In the genomic region with DNA sequence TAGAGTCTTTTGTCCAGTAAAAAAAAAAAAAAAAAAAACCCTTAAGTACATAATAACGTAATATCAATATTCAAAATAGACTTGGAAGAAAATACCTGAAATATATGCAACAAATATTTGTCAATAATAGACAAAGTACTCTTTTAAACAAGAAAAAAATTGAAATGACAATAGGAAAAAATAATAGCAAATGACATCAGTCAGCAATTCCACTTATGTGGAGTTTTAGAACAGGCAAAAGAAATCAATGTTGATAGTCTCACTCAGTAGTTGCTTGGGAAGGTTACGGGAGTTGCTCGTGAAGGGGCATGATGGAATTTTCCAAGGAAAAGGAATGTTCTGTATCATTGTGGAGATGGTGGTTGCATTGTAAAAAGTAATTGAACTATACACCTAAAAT, we compare ENCODE assay signal across 29 cellular contexts.
"Had no signal": no experiment of that assay in that cellular context is flagged by ENCODE, and none has a peak within 500 bp of the region (broad histone marks: within the 10 kb centered on the region; RNA-seq: fewer than 3 reads in every experiment).

No MANE protein-coding gene starts in this region.

- H3K4me3 Mint-ChIP-seq: activated CD4-positive, alpha-beta T cell treated with anti-CD3 and anti-CD28 coated beads for 36 hours; activated T-cell treated with anti-CD3 and anti-CD28 coated beads, Interleukin-2, amount 50 U/mL, for 72 hours; naive thymus-derived CD8-positive, alpha-beta T cell; neural progenitor cell; T-helper 17 cell; type B pancreatic cell had no signal

- H3K4me2 ChIP-seq: neural progenitor cell had no signal

- H3K9me3 Mint-ChIP-seq: activated T-cell treated with anti-CD3 and anti-CD28 coated beads, Interleukin-2, amount 50 U/mL, for 72 hours; neural progenitor cell had no signal

- H3K36me3 ChIP-seq: breast epithelium, neural progenitor cell, right atrium auricular region, thoracic aorta, vagina had no signal

- H3K27me3 ChIP-seq: breast epithelium, neural progenitor cell, right atrium auricular region, vagina had no signal

- H3K4me1 ChIP-seq: breast epithelium, neural progenitor cell had no signal

- ATAC-seq: activated CD4-positive, alpha-beta T cell treated with anti-CD3 and anti-CD28 coated beads for 36 hours; activated naive CD4-positive, alpha-beta T cell treated with anti-CD3 and anti-CD28 coated beads, Interleukin-2, amount 50 U/mL, for 72 hours; activated T-cell treated with anti-CD3 and anti-CD28 coated beads, Interleukin-2, amount 50 U/mL, for 72 hours; esophagus mucosa; left colon; naive thymus-derived CD8-positive, alpha-beta T cell; stimulated activated naive CD8-positive, alpha-beta T cell treated with anti-CD3 and anti-CD28 coated beads, Interleukin-15, Interleukin-2, amounts not matched to agents 100 U/mL and 50 U/mL, for 24 hours; T-helper 17 cell had no signal

- H3K27ac ChIP-seq: breast epithelium, neural progenitor cell had no signal

- H3K9ac ChIP-seq: neural progenitor cell had no signal

- H3K27me3 Mint-ChIP-seq: activated CD4-positive, alpha-beta T cell treated with anti-CD3 and anti-CD28 coated beads for 36 hours; naive thymus-derived CD8-positive, alpha-beta T cell; T-helper 17 cell; type B pancreatic cell had no signal

- H3K27ac Mint-ChIP-seq: activated CD4-positive, alpha-beta T cell treated with anti-CD3 and anti-CD28 coated beads for 36 hours; activated naive CD4-positive, alpha-beta T cell treated with anti-CD3 and anti-CD28 coated beads, Interleukin-2, amount 50 U/mL, for 72 hours; activated T-cell treated with anti-CD3 and anti-CD28 coated beads, Interleukin-2, amount 50 U/mL, for 72 hours; naive thymus-derived CD8-positive, alpha-beta T cell; neural progenitor cell; T-helper 17 cell; type B pancreatic cell had no signal

- H3K4me3 ChIP-seq: breast epithelium, neural progenitor cell, right atrium auricular region, thoracic aorta, vagina had no signal

- H3K9me3 ChIP-seq: breast epithelium, right atrium auricular region, thoracic aorta, vagina had no signal

- FAIRE-seq: keratinocyte had no signal

- DNase-seq: activated CD4-positive, alpha-beta T cell treated with anti-CD3 and anti-CD28 coated beads for 36 hours; activated CD4-positive, alpha-beta T cell treated with anti-CD3 and anti-CD28 coated beads, Interleukin-2, amount 50 U/mL, for 4 hours; activated CD4-positive, CD25-positive, alpha-beta regulatory T cell; activated naive CD4-positive, alpha-beta T cell; activated T-cell treated with anti-CD3 and anti-CD28 coated beads for 4 hours; activated T-cell treated with anti-CD3 and anti-CD28 coated beads, Interleukin-2, amount 50 U/mL, for 72 hours; central memory CD4-positive, alpha-beta T cell; foreskin fibroblast; head of caudate nucleus; hippocampal formation; left colon; mammary epithelial cell; midbrain; naive thymus-derived CD8-positive, alpha-beta T cell; occipital lobe; stimulated activated CD4-positive, alpha-beta T cell treated with anti-CD3 and anti-CD28 coated beads, Interleukin-15, amount 100 ng/mL, for 24 hours; stimulated activated CD4-positive, alpha-beta T cell treated with anti-CD3 and anti-CD28 coated beads, Interleukin-2, amount 100 ng/mL, for 24 hours; stimulated activated naive CD8-positive, alpha-beta T cell treated with anti-CD3 and anti-CD28 coated beads, Interleukin-15, Interleukin-2, amounts not matched to agents 100 U/mL and 50 U/mL, for 24 hours; T-helper 17 cell; T1000 had no signal

- H2AFZ ChIP-seq: neural progenitor cell had no signal
